1 cellular context compared by ENCODE assay signal in the genomic region with DNA sequence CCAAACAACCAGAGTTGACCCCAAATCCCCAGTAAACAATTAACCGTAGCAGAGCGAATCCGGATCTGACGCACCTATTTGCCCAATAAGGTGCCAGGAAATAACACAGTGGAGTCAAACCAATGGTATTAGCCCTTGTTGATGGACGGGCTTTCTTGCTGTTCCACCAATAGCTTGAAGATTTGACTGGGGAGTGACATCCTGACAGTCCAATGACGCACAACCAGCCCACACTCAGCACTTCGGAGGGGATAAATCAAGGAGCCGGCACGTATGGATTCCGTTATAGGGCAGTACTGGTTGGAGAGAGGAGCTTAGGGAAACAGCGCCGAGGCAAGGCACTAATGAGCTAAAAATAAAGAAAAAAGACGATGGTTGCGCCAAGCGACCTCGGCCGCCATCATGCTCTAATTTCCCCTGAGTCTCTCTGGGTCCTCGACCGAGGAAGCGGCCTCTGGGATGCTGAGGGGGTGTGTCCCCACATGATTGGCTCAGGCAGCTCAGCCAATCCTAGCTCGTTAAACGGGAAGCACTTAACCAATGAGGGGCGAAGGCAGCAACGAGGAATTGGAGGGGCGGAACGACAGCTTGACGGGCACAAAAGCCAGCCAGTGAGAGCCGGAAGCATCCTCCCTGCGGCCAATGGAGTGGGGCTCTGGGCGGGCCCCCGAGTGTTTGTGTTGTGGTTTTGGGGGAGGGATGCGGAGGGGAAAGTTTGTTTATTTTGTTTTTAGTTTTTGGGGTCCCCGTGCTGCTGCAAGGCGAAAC.
TF ChIP-seq lines count a peak whose summit lies in the region.

No MANE protein-coding gene starts in this region.

TF ChIP-seq in K562, 482 proteins besides CTCF, POLR2A, EP300 and RAD21 (continued from another document and continues in another):
- TF ChIP-seq, protein P1, sequence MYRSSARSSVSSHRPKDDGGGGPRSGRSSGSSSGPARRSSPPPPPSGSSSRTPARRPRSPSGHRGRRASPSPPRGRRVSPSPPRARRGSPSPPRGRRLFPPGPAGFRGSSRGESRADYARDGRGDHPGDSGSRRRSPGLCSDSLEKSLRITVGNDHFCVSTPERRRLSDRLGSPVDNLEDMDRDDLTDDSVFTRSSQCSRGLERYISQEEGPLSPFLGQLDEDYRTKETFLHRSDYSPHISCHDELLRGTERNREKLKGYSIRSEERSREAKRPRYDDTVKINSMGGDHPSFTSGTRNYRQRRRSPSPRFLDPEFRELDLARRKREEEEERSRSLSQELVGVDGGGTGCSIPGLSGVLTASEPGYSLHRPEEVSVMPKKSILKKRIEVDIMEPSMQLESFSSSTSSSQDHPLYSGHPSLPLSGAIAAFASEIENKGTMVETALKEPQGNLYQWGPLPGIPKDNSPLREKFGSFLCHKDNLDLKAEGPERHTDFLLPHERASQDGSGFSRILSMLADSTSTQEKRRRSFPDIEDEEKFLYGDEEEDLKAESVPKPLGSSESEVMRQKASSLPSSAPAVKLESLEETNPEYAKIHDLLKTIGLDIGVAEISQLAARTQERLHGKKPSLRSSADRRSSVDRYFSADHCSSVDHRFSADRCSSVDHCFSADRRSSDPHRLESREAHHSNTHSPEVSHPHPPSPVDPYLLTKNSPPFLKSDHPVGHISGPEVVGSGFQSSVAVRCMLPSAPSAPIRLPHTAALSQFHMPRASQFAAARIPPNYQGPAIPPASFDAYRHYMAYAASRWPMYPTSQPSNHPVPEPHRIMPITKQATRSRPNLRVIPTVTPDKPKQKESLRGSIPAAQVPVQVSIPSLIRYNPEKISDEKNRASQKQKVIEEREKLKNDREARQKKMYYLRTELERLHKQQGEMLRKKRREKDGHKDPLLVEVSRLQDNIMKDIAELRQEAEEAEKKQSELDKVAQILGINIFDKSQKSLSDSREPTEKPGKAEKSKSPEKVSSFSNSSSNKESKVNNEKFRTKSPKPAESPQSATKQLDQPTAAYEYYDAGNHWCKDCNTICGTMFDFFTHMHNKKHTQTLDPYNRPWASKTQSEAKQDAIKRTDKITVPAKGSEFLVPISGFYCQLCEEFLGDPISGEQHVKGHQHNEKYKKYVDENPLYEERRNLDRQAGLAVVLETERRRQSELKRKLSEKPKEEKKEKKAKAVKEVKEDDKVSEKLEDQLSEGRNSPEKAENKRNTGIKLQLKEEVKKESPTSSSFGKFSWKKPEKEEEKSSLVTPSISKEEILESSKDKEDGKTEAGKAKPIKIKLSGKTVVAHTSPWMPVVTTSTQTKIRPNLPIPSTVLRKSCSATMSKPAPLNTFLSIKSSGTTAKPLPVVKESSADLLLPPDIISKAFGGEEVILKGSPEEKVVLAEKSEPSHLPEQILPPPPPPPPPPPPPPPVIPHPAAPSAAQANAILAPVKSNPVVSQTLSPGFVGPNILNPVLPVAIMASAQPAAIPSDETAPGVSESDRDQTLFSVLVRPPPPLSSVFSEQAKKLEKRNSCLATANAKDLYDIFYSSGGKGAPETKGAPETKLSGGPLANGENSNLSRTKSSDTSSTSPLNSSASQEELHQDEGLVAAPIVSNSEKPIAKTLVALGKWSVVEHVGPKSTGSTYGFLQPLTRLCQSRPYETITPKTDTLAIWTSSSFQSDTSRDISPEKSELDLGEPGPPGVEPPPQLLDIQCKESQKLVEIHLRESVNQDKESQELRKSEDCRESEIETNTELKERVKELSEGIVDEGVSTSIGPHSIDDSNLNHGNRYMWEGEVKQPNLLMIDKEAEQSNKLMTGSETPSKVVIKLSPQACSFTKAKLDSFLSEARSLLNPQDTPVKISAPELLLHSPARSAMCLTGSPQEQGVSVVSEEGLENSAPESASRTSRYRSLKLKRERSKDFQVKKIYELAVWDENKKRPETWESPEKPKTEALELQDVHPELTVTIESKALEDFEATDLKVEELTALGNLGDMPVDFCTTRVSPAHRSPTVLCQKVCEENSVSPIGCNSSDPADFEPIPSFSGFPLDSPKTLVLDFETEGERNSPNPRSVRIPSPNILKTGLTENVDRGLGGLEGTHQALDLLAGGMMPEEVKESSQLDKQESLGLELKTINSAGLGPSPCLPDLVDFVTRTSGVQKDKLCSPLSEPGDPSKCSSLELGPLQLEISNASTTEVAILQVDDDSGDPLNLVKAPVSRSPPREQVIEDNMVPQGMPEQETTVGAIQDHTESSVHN (IDR thresholded peaks at IDR 0.05; ENCODE audit: borderline replicate concordance in 1 of 2, low read depth in 1 of 2), result no peak
- TF ChIP-seq HDGF (IDR thresholded peaks at IDR 0.05), result no peak
- no peak for TF ChIP-seq ZNF551 (CRISPR knock-in tag; IDR thresholded peaks at IDR 0.05)
- TF ChIP-seq TAF7 (tag; IDR thresholded peaks at IDR 0.05), result peak; percentile 92
- no peak for TF ChIP-seq ZNF830 (CRISPR knock-in tag; IDR thresholded peaks at IDR 0.05)
- TF ChIP-seq, protein P2, sequence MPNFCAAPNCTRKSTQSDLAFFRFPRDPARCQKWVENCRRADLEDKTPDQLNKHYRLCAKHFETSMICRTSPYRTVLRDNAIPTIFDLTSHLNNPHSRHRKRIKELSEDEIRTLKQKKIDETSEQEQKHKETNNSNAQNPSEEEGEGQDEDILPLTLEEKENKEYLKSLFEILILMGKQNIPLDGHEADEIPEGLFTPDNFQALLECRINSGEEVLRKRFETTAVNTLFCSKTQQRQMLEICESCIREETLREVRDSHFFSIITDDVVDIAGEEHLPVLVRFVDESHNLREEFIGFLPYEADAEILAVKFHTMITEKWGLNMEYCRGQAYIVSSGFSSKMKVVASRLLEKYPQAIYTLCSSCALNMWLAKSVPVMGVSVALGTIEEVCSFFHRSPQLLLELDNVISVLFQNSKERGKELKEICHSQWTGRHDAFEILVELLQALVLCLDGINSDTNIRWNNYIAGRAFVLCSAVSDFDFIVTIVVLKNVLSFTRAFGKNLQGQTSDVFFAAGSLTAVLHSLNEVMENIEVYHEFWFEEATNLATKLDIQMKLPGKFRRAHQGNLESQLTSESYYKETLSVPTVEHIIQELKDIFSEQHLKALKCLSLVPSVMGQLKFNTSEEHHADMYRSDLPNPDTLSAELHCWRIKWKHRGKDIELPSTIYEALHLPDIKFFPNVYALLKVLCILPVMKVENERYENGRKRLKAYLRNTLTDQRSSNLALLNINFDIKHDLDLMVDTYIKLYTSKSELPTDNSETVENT (CRISPR knock-in tag; IDR thresholded peaks at IDR 0.05), result peak; percentile 59; the same call in 1 of the 2 replicates
- TF ChIP-seq POLR2B (IDR thresholded peaks at IDR 0.05; ENCODE audit: low read depth, partially characterized antibody), result peak; percentile 84
- TF ChIP-seq, protein P3, sequence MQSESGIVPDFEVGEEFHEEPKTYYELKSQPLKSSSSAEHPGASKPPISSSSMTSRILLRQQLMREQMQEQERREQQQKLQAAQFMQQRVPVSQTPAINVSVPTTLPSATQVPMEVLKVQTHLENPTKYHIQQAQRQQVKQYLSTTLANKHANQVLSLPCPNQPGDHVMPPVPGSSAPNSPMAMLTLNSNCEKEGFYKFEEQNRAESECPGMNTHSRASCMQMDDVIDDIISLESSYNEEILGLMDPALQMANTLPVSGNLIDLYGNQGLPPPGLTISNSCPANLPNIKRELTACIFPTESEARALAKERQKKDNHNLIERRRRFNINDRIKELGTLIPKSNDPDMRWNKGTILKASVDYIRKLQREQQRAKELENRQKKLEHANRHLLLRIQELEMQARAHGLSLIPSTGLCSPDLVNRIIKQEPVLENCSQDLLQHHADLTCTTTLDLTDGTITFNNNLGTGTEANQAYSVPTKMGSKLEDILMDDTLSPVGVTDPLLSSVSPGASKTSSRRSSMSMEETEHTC (IDR thresholded peaks at IDR 0.05), result no peak
- TF ChIP-seq TRIM28 (IDR thresholded peaks at IDR 0.05), result no peak
- no peak for TF ChIP-seq ZNF76 (CRISPR knock-in tag; IDR thresholded peaks at IDR 0.05; ENCODE audit: borderline replicate concordance)
- no peak for TF ChIP-seq SREBF1 (IDR thresholded peaks at IDR 0.05; ENCODE audit: borderline replicate concordance, low read depth, low read length)
- TF ChIP-seq KAT8 (IDR thresholded peaks at IDR 0.05; ENCODE audit: low read depth), result no peak
- no peak for TF ChIP-seq NFATC3 (IDR thresholded peaks at IDR 0.05)
- TF ChIP-seq MCM3 (IDR thresholded peaks at IDR 0.05), result no peak
- no peak for TF ChIP-seq NELFE (IDR thresholded peaks at IDR 0.05; ENCODE audit: insufficient read depth, insufficient read length)
- peak; percentile 45 for TF ChIP-seq ZFX (CRISPR knock-in tag; IDR thresholded peaks at IDR 0.05)
- TF ChIP-seq, protein P4, sequence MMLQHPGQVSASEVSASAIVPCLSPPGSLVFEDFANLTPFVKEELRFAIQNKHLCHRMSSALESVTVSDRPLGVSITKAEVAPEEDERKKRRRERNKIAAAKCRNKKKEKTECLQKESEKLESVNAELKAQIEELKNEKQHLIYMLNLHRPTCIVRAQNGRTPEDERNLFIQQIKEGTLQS (IDR thresholded peaks at IDR 0.05), result no peak
- TF ChIP-seq, protein P4 (CRISPR knock-in tag; conservative IDR thresholded peaks at IDR 0.05), result no peak
- TF ChIP-seq HSF4 (CRISPR knock-in tag; IDR thresholded peaks at IDR 0.05; ENCODE audit: borderline replicate concordance), result no peak
- TF ChIP-seq, protein P5, sequence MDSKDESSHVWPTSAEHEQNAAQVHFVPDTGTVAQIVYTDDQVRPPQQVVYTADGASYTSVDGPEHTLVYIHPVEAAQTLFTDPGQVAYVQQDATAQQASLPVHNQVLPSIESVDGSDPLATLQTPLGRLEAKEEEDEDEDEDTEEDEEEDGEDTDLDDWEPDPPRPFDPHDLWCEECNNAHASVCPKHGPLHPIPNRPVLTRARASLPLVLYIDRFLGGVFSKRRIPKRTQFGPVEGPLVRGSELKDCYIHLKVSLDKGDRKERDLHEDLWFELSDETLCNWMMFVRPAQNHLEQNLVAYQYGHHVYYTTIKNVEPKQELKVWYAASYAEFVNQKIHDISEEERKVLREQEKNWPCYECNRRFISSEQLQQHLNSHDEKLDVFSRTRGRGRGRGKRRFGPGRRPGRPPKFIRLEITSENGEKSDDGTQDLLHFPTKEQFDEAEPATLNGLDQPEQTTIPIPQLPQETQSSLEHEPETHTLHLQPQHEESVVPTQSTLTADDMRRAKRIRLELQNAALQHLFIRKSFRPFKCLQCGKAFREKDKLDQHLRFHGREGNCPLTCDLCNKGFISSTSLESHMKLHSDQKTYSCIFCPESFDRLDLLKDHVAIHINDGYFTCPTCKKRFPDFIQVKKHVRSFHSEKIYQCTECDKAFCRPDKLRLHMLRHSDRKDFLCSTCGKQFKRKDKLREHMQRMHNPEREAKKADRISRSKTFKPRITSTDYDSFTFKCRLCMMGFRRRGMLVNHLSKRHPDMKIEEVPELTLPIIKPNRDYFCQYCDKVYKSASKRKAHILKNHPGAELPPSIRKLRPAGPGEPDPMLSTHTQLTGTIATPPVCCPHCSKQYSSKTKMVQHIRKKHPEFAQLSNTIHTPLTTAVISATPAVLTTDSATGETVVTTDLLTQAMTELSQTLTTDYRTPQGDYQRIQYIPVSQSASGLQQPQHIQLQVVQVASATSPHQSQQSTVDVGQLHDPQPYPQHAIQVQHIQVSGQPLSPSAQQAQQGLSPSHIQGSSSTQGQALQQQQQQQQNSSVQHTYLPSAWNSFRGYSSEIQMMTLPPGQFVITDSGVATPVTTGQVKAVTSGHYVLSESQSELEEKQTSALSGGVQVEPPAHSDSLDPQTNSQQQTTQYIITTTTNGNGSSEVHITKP (IDR thresholded peaks at IDR 0.05; ENCODE audit: partially characterized antibody), result peak; percentile 60
- no peak for TF ChIP-seq CBX8 (IDR thresholded peaks at IDR 0.05; ENCODE audit: borderline replicate concordance, extremely low read depth, low read depth, low read length, poor library complexity, severe bottlenecking)
- TF ChIP-seq BDP1 (IDR thresholded peaks at IDR 0.05; ENCODE audit: insufficient read depth, insufficient read length), result no peak
- TF ChIP-seq NR3C1 (CRISPR knock-in tag; IDR thresholded peaks at IDR 0.05), result no peak
- TF ChIP-seq, protein P6, sequence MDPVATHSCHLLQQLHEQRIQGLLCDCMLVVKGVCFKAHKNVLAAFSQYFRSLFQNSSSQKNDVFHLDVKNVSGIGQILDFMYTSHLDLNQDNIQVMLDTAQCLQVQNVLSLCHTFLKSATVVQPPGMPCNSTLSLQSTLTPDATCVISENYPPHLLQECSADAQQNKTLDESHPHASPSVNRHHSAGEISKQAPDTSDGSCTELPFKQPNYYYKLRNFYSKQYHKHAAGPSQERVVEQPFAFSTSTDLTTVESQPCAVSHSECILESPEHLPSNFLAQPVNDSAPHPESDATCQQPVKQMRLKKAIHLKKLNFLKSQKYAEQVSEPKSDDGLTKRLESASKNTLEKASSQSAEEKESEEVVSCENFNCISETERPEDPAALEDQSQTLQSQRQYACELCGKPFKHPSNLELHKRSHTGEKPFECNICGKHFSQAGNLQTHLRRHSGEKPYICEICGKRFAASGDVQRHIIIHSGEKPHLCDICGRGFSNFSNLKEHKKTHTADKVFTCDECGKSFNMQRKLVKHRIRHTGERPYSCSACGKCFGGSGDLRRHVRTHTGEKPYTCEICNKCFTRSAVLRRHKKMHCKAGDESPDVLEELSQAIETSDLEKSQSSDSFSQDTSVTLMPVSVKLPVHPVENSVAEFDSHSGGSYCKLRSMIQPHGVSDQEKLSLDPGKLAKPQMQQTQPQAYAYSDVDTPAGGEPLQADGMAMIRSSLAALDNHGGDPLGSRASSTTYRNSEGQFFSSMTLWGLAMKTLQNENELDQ (CRISPR knock-in tag; IDR thresholded peaks at IDR 0.05; ENCODE audit: borderline replicate concordance), result no peak
- no peak for TF ChIP-seq HEY1 (CRISPR knock-in tag; IDR thresholded peaks at IDR 0.05; ENCODE audit: borderline replicate concordance)
- TF ChIP-seq, protein P7, sequence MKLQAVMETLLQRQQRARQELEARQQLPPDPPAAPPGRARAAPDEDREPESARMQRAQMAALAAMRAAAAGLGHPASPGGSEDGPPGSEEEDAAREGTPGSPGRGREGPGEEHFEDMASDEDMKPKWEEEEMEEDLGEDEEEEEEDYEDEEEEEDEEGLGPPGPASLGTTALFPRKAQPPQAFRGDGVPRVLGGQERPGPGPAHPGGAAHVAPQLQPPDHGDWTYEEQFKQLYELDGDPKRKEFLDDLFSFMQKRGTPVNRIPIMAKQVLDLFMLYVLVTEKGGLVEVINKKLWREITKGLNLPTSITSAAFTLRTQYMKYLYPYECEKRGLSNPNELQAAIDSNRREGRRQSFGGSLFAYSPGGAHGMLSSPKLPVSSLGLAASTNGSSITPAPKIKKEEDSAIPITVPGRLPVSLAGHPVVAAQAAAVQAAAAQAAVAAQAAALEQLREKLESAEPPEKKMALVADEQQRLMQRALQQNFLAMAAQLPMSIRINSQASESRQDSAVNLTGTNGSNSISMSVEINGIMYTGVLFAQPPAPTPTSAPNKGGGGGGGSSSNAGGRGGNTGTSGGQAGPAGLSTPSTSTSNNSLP (IDR thresholded peaks at IDR 0.05; ENCODE audit: borderline replicate concordance, low read depth, low read length), result 0 out of 2 replicates have a peak, but pooled peaks have one; percentile 29
